Comparison of ENCODE assay signal across 27 cellular contexts in genomic region chr7:144857463-144857862, GRCh38.
"Had no signal": no experiment of that assay in that cellular context is flagged by ENCODE, and none has a peak within 500 bp of the region (broad histone marks: within the 10 kb centered on the region; RNA-seq: fewer than 3 reads in every experiment).

No MANE protein-coding gene starts in this region.

- H3K27me3 ChIP-seq: colonic mucosa, foreskin keratinocyte, heart left ventricle, hepatocyte, neutrophil, spleen, testis, tibial artery had no signal

- H3K36me3 ChIP-seq: colonic mucosa, gastroesophageal sphincter, heart left ventricle, neutrophil, spleen, tibial artery had no signal

- H3K4me2 ChIP-seq: hepatocyte had no signal

- H2AFZ ChIP-seq: hepatocyte had no signal

- FAIRE-seq: kidney had no signal

- H3K79me2 ChIP-seq: hepatocyte had no signal

- H3K9me3 ChIP-seq: colonic mucosa, gastroesophageal sphincter, heart left ventricle, mucosa of descending colon, neutrophil, psoas muscle, spleen, testis, tibial artery had no signal

- ATAC-seq: esophagus mucosa; foreskin keratinocyte; gastroesophageal sphincter; heart left ventricle; left lobe of liver; mucosa of descending colon; natural killer cell treated with Interleukin-12 subunit alpha and Interleukin-12 subunit beta and Interleukin-15 and Interleukin-18, amount 100 ng/mL, for 72 hours; psoas muscle; right cardiac atrium; stimulated activated memory B cell treated with anti-CD40 and anti-IgM and Interleukin-4, amounts not matched to agents 10 μg/mL and 1 μg/mL and 100 μg/mL, for 72 hours; stimulated activated naive CD8-positive, alpha-beta T cell treated with anti-CD3 and anti-CD28 coated beads, Interleukin-15, Interleukin-2, amounts not matched to agents 100 U/mL and 50 U/mL, for 24 hours had no signal

- H3K4me3 ChIP-seq: colonic mucosa, gastroesophageal sphincter, heart left ventricle, hepatocyte, lung, mucosa of descending colon, psoas muscle, skin epidermis, spleen, testis, tibial artery had no signal

- H3K27ac ChIP-seq: colonic mucosa, epithelial cell of prostate, foreskin keratinocyte, gastroesophageal sphincter, heart left ventricle, hepatocyte, neutrophil, psoas muscle, skin epidermis, spleen, testis, tibial artery had no signal

- H3K4me1 ChIP-seq: colonic mucosa, foreskin keratinocyte, heart left ventricle, psoas muscle, spleen, testis, tibial artery had no signal

- DNase-seq: colonic mucosa; effector CD8-positive, alpha-beta T cell; endodermal cell; foreskin keratinocyte; heart left ventricle; kidney; mucosa of descending colon; naive B cell; posterior cingulate gyrus; psoas muscle; right cardiac atrium; spleen; stimulated activated CD4-positive, alpha-beta T cell treated with anti-CD3 and anti-CD28 coated beads, Interleukin-4, amount 100 ng/mL, for 4 hours; stimulated activated naive CD8-positive, alpha-beta T cell treated with anti-CD3 and anti-CD28 coated beads, Interleukin-15, Interleukin-2, amounts not matched to agents 100 U/mL and 50 U/mL, for 24 hours; substantia nigra; testis; tibial artery had no signal
